22 cellular contexts compared by ENCODE assay signal in genomic region chr17:20207295-20207985, GRCh38.
DNase-seq lines count a peak whose midpoint lies in the region; ATAC-seq and TF ChIP-seq lines count a peak whose summit lies in the region.
"Had no signal": no experiment of that assay in that cellular context is flagged by ENCODE, and none has a peak within 500 bp of the region (broad histone marks: within the 10 kb centered on the region; RNA-seq: fewer than 3 reads in every experiment).

No MANE protein-coding gene starts in this region.

- peaks cover 0 to 17% of the 10 kb centered on the region in 2 donors for H3K36me3 ChIP-seq in ascending aorta
- H3K36me3 ChIP-seq: thyroid gland had no signal

- peaks cover 34% of the 10 kb centered on the region for H3K4me1 Mint-ChIP-seq in activated T-cell treated with anti-CD3 and anti-CD28 coated beads, Interleukin-2, amount 50 U/mL, for 72 hours (ENCODE audit: low read depth)
- peaks cover 54% of the 10 kb centered on the region for H3K4me1 Mint-ChIP-seq in HFFc6 (ENCODE audit: low read depth)

- TF ChIP-seq CTCF in ascending aorta (IDR thresholded peaks at IDR 0.05) (no peak), foreskin keratinocyte (conservative IDR thresholded peaks at IDR 0.05) (no peak), HFFc6 (IDR thresholded peaks at IDR 0.05) (no peak)

- no peak overlapping the region for H3K4me3 ChIP-seq in ascending aorta
- H3K4me3 ChIP-seq: lung, thyroid gland had no signal

- no peaks in the 10 kb centered on the region for H3K9me3 ChIP-seq in ascending aorta
- H3K9me3 ChIP-seq: thyroid gland had no signal

- H3K27ac Mint-ChIP-seq in activated T-cell treated with anti-CD3 and anti-CD28 coated beads, Interleukin-2, amount 50 U/mL, for 72 hours, result peak overlapping the region; percentile 2
- no peak overlapping the region for H3K27ac Mint-ChIP-seq in HFFc6
- H3K27ac Mint-ChIP-seq: activated CD8-positive, alpha-beta T cell treated with anti-CD3 and anti-CD28 coated beads, Interleukin-2, amount 10 ng/mL, durations not matched to agents 7 days and 5 days; activated naive CD4-positive, alpha-beta T cell treated with anti-CD3 and anti-CD28 coated beads for 36 hours; stimulated activated naive B cell treated with anti-CD40 and anti-IgM and Interleukin-4, amounts not matched to agents 10 μg/mL and 1 μg/mL and 100 μg/mL, for 72 hours had no signal

- H3K27me3 Mint-ChIP-seq in activated T-cell treated with anti-CD3 and anti-CD28 coated beads, Interleukin-2, amount 50 U/mL, for 72 hours (ENCODE audit: low read depth), result no peaks in the 10 kb centered on the region
- no peaks in the 10 kb centered on the region; the same call in none of the 2 replicates for H3K27me3 Mint-ChIP-seq in HFFc6 (ENCODE audit: insufficient read depth)
- H3K27me3 Mint-ChIP-seq: central memory CD8-positive, alpha-beta T cell; stimulated activated naive B cell treated with anti-CD40 and anti-IgM and Interleukin-4, amounts not matched to agents 10 μg/mL and 1 μg/mL and 100 μg/mL, for 72 hours had no signal

- H3K27me3 ChIP-seq in ascending aorta (no peaks in the 10 kb centered on the region), foreskin keratinocyte (no peaks in the 10 kb centered on the region)
- H3K27me3 ChIP-seq: thyroid gland had no signal

- H3K27ac ChIP-seq in ascending aorta (peak overlapping the region; percentile 23 to 78), foreskin keratinocyte (no peak overlapping the region)

- no peak overlapping the region for H3K4me3 Mint-ChIP-seq in activated T-cell treated with anti-CD3 and anti-CD28 coated beads, Interleukin-2, amount 50 U/mL, for 72 hours
- H3K4me3 Mint-ChIP-seq in HFFc6, result no peak overlapping the region
- H3K4me3 Mint-ChIP-seq: activated CD8-positive, alpha-beta T cell treated with anti-CD3 and anti-CD28 coated beads, Interleukin-2, amount 10 ng/mL, durations not matched to agents 7 days and 5 days; activated naive CD4-positive, alpha-beta T cell treated with anti-CD3 and anti-CD28 coated beads for 36 hours; central memory CD8-positive, alpha-beta T cell; stimulated activated naive B cell treated with anti-CD40 and anti-IgM and Interleukin-4, amounts not matched to agents 10 μg/mL and 1 μg/mL and 100 μg/mL, for 72 hours had no signal

- DNase-seq in activated T-cell treated with anti-CD3 and anti-CD28 coated beads, Interleukin-2, amount 50 U/mL, for 72 hours, result no peak
- no peak for DNase-seq in activated T-cell treated with anti-CD3 and anti-CD28 coated beads, Interleukin-2, amount 50 U/mL, for 1 hour
- no peak for DNase-seq in ascending aorta (ENCODE audit: low spot score in 2 of 2)
- DNase-seq in foreskin keratinocyte, result peak; percentile 42 to 68
- no peak for DNase-seq in activated CD4-positive, CD25-positive, alpha-beta regulatory T cell treated with anti-CD3 and anti-CD28 coated beads, Interleukin-2, amount 50 U/mL, for 72 hours
- DNase-seq in T1000 (lab: John Stamatoyannopoulos, UW), result no peak
- DNase-seq in HFFc6, result no peak
- no peak for DNase-seq in NCI-H526 treated with DMSO at 0.1 percent for 48 hours (lab: John Stamatoyannopoulos, UW)
- DNase-seq: activated CD4-positive, alpha-beta T cell treated with anti-CD3 and anti-CD28 coated beads for 1 hour; activated CD8-positive, alpha-beta T cell treated with anti-CD3 and anti-CD28 coated beads, Interleukin-2, amount 10 ng/mL, durations not matched to agents 7 days and 5 days; activated naive CD4-positive, alpha-beta T cell treated with anti-CD3 and anti-CD28 coated beads for 36 hours; amygdala; effector CD4-positive, alpha-beta T cell; kidney; NCI-H2107; NCI-H510A; retina; stimulated activated CD4-positive, alpha-beta T cell treated with anti-CD3 and anti-CD28 coated beads, Interleukin-2, amount 100 ng/mL, for 48 hours; stimulated activated naive B cell treated with anti-CD40 and anti-IgM and Interleukin-4, amounts not matched to agents 10 μg/mL and 1 μg/mL and 100 μg/mL, for 72 hours; thyroid gland had no signal

- intact Hi-C loops in ascending aorta (cut with DNase I), result loop anchor here (2.0 kb wide), 1 partner anchor 53 kb away; no protein-coding TSS in a partner anchor

- ATAC-seq in activated T-cell treated with anti-CD3 and anti-CD28 coated beads, Interleukin-2, amount 50 U/mL, for 72 hours (replicated peaks in 1 of 2), result no peak
- peak; percentile 54 for ATAC-seq in foreskin keratinocyte
- ATAC-seq: activated CD8-positive, alpha-beta T cell treated with anti-CD3 and anti-CD28 coated beads, Interleukin-2, amount 10 ng/mL, durations not matched to agents 7 days and 5 days; stimulated activated naive B cell treated with anti-CD40 and anti-IgM and Interleukin-4, amounts not matched to agents 10 μg/mL and 1 μg/mL and 100 μg/mL, for 72 hours had no signal

- H3K9me3 Mint-ChIP-seq in activated T-cell treated with anti-CD3 and anti-CD28 coated beads, Interleukin-2, amount 50 U/mL, for 72 hours, result no peaks in the 10 kb centered on the region
- no peaks in the 10 kb centered on the region for H3K9me3 Mint-ChIP-seq in HFFc6
- H3K9me3 Mint-ChIP-seq: activated naive CD4-positive, alpha-beta T cell treated with anti-CD3 and anti-CD28 coated beads for 36 hours; central memory CD8-positive, alpha-beta T cell had no signal

- peaks cover 9 to 42% of the 10 kb centered on the region in 2 donors for H3K4me1 ChIP-seq in ascending aorta
- H3K4me1 ChIP-seq in foreskin keratinocyte, result peaks cover 27% of the 10 kb centered on the region

- no peaks in the 10 kb centered on the region for H3K36me3 Mint-ChIP-seq in activated T-cell treated with anti-CD3 and anti-CD28 coated beads, Interleukin-2, amount 50 U/mL, for 72 hours (ENCODE audit: insufficient read depth in 2 of 2)
- peaks cover 22% of the 10 kb centered on the region for H3K36me3 Mint-ChIP-seq in HFFc6 (ENCODE audit: low read depth)

Comparison
In these comparisons a context has a peak if more than half of its experiments do, and no peak if none do; other contexts are left out.
1. DNase-seq: peak in foreskin keratinocyte (2 of 2); none in activated T-cell treated with anti-CD3 and anti-CD28 coated beads, Interleukin-2, amount 50 U/mL, for 72 hours (0 of 2), activated T-cell treated with anti-CD3 and anti-CD28 coated beads, Interleukin-2, amount 50 U/mL, for 1 hour (single experiment), ascending aorta (0 of 2), activated CD4-positive, CD25-positive, alpha-beta regulatory T cell treated with anti-CD3 and anti-CD28 coated beads, Interleukin-2, amount 50 U/mL, for 72 hours (single experiment), T1000 (single experiment), HFFc6 (single experiment) and NCI-H526 treated with DMSO at 0.1 percent for 48 hours (single experiment).